ENCODE assay signal across 8 cellular contexts in genomic region chr9:129584136-129584535, GRCh38. TPM values are rescaled to one million over a fixed set of nuclear protein-coding genes. Genes with fewer than 3 reads are reported as not detected.
A peak's percentile ranks its signal among the peaks of the same experiment; 100 is the strongest.
DNase-seq lines count a peak whose midpoint lies in the region; ATAC-seq and TF ChIP-seq lines count a peak whose summit lies in the region.

No MANE protein-coding gene starts in this region.

- H3K36me3 Mint-ChIP-seq in HFFc6 (ENCODE audit: low read depth), result no peaks in the 10 kb centered on the region
- H3K36me3 Mint-ChIP-seq in activated T-helper 17 cell treated with anti-CD3 and anti-CD28 coated beads, Interleukin-2, amount 50 U/mL, for 72 hours (ENCODE audit: low read depth), result no peaks in the 10 kb centered on the region

- H3K4me1 Mint-ChIP-seq in HFFc6 (ENCODE audit: low read depth), result peaks cover 8% of the 10 kb centered on the region
- peaks cover 48% of the 10 kb centered on the region for H3K4me1 Mint-ChIP-seq in activated T-helper 17 cell treated with anti-CD3 and anti-CD28 coated beads, Interleukin-2, amount 50 U/mL, for 72 hours

- H3K27me3 ChIP-seq in foreskin keratinocyte, result no peaks in the 10 kb centered on the region

- POLR2A ChIA-PET in OCI-LY7 (lab: Charles Lee), result interaction anchor here (0.6 to 1.0 kb wide), 3 partner anchors 16 to 243 kb away, joined by 3 to 7 read pairs (median 4); partner anchors contain the start of gene NTMT1

- DNase-seq in DMS53 (lab: John Stamatoyannopoulos, UW) (peak; percentile 82), HFFc6 (peak; percentile 76), OCI-LY7 (ENCODE audit: low spot score) (peak; percentile 91), foreskin keratinocyte (peak; percentile 30 to 67), occipital lobe (lab: John Stamatoyannopoulos, UW) (peak; percentile 65), mesenteric fat pad (ENCODE audit: low spot score) (no peak)

- H3K4me3 Mint-ChIP-seq in HFFc6, result no peak overlapping the region
- H3K4me3 Mint-ChIP-seq in activated T-helper 17 cell treated with anti-CD3 and anti-CD28 coated beads, Interleukin-2, amount 50 U/mL, for 72 hours, result peak overlapping the region; percentile 36

- H3K27ac ChIP-seq in OCI-LY7 (ENCODE audit: low read depth, low read length, poor library complexity, severe bottlenecking) (no peak overlapping the region), foreskin keratinocyte (no peak overlapping the region)

- intact Hi-C loops in OCI-LY7 (cut with micrococcal nuclease; ENCODE audit: unreplicated experiment), result no loop called here

- peak overlapping the region; percentile 46 for H3K27ac Mint-ChIP-seq in HFFc6
- peak overlapping the region; percentile 73 for H3K27ac Mint-ChIP-seq in activated T-helper 17 cell treated with anti-CD3 and anti-CD28 coated beads, Interleukin-2, amount 50 U/mL, for 72 hours

- peak overlapping the region; percentile 31 for H3K4me2 ChIP-seq in OCI-LY7 (ENCODE audit: low read length)

- peak; percentile 58 for ATAC-seq in activated T-helper 17 cell treated with anti-CD3 and anti-CD28 coated beads, Interleukin-2, amount 50 U/mL, for 72 hours (replicated peaks)
- ATAC-seq in foreskin keratinocyte, result peak; percentile 60
- no peak for ATAC-seq in HG02623 (IDR thresholded peaks at IDR 0.05; ENCODE audit: unreplicated experiment)

- no peaks in the 10 kb centered on the region for H3K9me3 Mint-ChIP-seq in HFFc6
- H3K9me3 Mint-ChIP-seq in activated T-helper 17 cell treated with anti-CD3 and anti-CD28 coated beads, Interleukin-2, amount 50 U/mL, for 72 hours, result peaks cover 4% of the 10 kb centered on the region

- no peaks in the 10 kb centered on the region for H4K20me1 ChIP-seq in OCI-LY7 (ENCODE audit: insufficient read depth, low read length)

- peaks cover 2% of the 10 kb centered on the region; the same call in 1 of the 2 replicates for H3K27me3 Mint-ChIP-seq in HFFc6 (ENCODE audit: insufficient read depth)
- no peaks in the 10 kb centered on the region for H3K27me3 Mint-ChIP-seq in activated T-helper 17 cell treated with anti-CD3 and anti-CD28 coated beads, Interleukin-2, amount 50 U/mL, for 72 hours

- CTCF ChIA-PET in OCI-LY7 (lab: Charles Lee; ENCODE audit: unreplicated experiment), result no interaction called here

- no peaks in the 10 kb centered on the region for H3K9me2 ChIP-seq in OCI-LY7 (ENCODE audit: insufficient read depth, low read length)

- peaks cover 56% of the 10 kb centered on the region for H3K4me1 ChIP-seq in OCI-LY7 (ENCODE audit: insufficient read depth, low read length, poor library complexity, severe bottlenecking)
- no peaks in the 10 kb centered on the region for H3K4me1 ChIP-seq in foreskin keratinocyte

- peak overlapping the region; percentile 7 for H3K4me3 ChIP-seq in OCI-LY7 (ENCODE audit: low read depth, low read length, poor library complexity, severe bottlenecking)

- TF ChIP-seq CTCF in HFFc6 (IDR thresholded peaks at IDR 0.05) (no peak), OCI-LY7 (conservative IDR thresholded peaks at IDR 0.05; ENCODE audit: low read length) (0 out of 2 replicates have a peak, but pooled peaks have one; percentile 31), foreskin keratinocyte (conservative IDR thresholded peaks at IDR 0.05) (no peak)

- no peaks in the 10 kb centered on the region for H3K79me2 ChIP-seq in OCI-LY7 (ENCODE audit: insufficient read depth, low read depth, low read length)

- H2AFZ ChIP-seq in OCI-LY7 (ENCODE audit: low read length), result peak overlapping the region; percentile 92

- no TSS peak for BruUV-seq in OCI-LY7 (replicated peaks; lab: Mats Ljungman, UMichigan)

- no peaks in the 10 kb centered on the region for H3K36me3 ChIP-seq in OCI-LY7 (ENCODE audit: insufficient read depth, low read length)

- no peaks in the 10 kb centered on the region for H3K9me3 ChIP-seq in OCI-LY7 (ENCODE audit: low read length)

RNA-seq across cellular contexts. Expression of gene C9orf50, which starts 36.8 kb away (rescaled TPM):
- under 1 TPM in 2 of 6 experiments, not detected in 4; 0.14 to 0.20 TPM for total RNA-seq in HFFc6 (2021; fragmentation: NEBNext Ultra II Directional; extraction: Animal tissue kit (Norgen Biotek cat#: 25700))
- total RNA-seq in OCI-LY7 (2014; rRNA removed; shearing (Covaris generic)), result not detected in 2 replicates
- total RNA-seq in OCI-LY7 (2022) (not detected in 2 replicates), foreskin keratinocyte (not detected in 2 replicates), occipital lobe (not detected), mesenteric fat pad (not detected)
- total RNA-seq in activated T-helper 17 cell treated with anti-CD3 and anti-CD28 coated beads, Interleukin-2, amount 50 U/mL, for 72 hours, result not detected
- not detected in 2 replicates for polyA plus RNA-seq in foreskin keratinocyte

RNA-seq across cellular contexts. Expression of gene NTMT1, which starts 41.8 kb away (rescaled TPM):
- 10 to 100 TPM; 81.6 to 90.0 (median 87.7) TPM for total RNA-seq in HFFc6 (2021; fragmentation: NEBNext Ultra II Directional; extraction: Animal tissue kit (Norgen Biotek cat#: 25700))
- 46.6 and 51.9 TPM in 2 replicates for total RNA-seq in OCI-LY7 (2014; rRNA removed; shearing (Covaris generic))
- total RNA-seq in OCI-LY7 (2022) (59.8 and 64.2 TPM in 2 replicates), foreskin keratinocyte (64.2 and 70.9 TPM in 2 replicates), occipital lobe (11.2 TPM), mesenteric fat pad (24.6 TPM)
- total RNA-seq in activated T-helper 17 cell treated with anti-CD3 and anti-CD28 coated beads, Interleukin-2, amount 50 U/mL, for 72 hours, result 10 to 100 TPM; 27.2 to 61.1 TPM
- 130 and 132 TPM in 2 replicates for polyA plus RNA-seq in foreskin keratinocyte

RNA-seq across cellular contexts. Expression of gene ASB6, which starts 57.8 kb away (rescaled TPM):
- 10 to 100 TPM; 28.9 to 33.1 (median 30.6) TPM for total RNA-seq in HFFc6 (2021; fragmentation: NEBNext Ultra II Directional; extraction: Animal tissue kit (Norgen Biotek cat#: 25700))
- total RNA-seq in OCI-LY7 (2014; rRNA removed; shearing (Covaris generic)), result 17.5 and 21.4 TPM in 2 replicates
- total RNA-seq in OCI-LY7 (2022) (18.9 and 19.0 TPM in 2 replicates), foreskin keratinocyte (22.7 and 23.2 TPM in 2 replicates), occipital lobe (10.1 TPM), mesenteric fat pad (14.6 TPM)
- total RNA-seq in activated T-helper 17 cell treated with anti-CD3 and anti-CD28 coated beads, Interleukin-2, amount 50 U/mL, for 72 hours, result 10 to 100 TPM; 12.3 to 26.4 TPM
- polyA plus RNA-seq in foreskin keratinocyte, result 20.0 and 21.2 TPM in 2 replicates
